ENCODE assay signal across 10 cellular contexts in genomic region chr10:96073722-96074121, GRCh38. TPM values are rescaled to one million over a fixed set of nuclear protein-coding genes. Genes with fewer than 3 reads are reported as not detected.
A peak's percentile ranks its signal among the peaks of the same experiment; 100 is the strongest.
DNase-seq lines count a peak whose midpoint lies in the region; ATAC-seq lines count a peak whose summit lies in the region.
"Had no signal": no experiment of that assay in that cellular context is flagged by ENCODE, and none has a peak within 500 bp of the region (broad histone marks: within the 10 kb centered on the region; RNA-seq: fewer than 3 reads in every experiment).

No MANE protein-coding gene starts in this region.

- peaks cover 5% of the 10 kb centered on the region for H3K9me3 Mint-ChIP-seq in activated CD4-positive, alpha-beta memory T cell treated with anti-CD3 and anti-CD28 coated beads, Interleukin-2, amount 10 ng/mL, durations not matched to agents 7 days and 5 days

- CTCF ChIA-PET in activated CD4-positive, alpha-beta memory T cell treated with anti-CD3 and anti-CD28 coated beads, Interleukin-2, amount 10 ng/mL, durations not matched to agents 7 days and 5 days (lab: Charles Lee) = no interaction called here

- H3K4me1 Mint-ChIP-seq in activated CD4-positive, alpha-beta memory T cell treated with anti-CD3 and anti-CD28 coated beads, Interleukin-2, amount 10 ng/mL, durations not matched to agents 7 days and 5 days = peaks cover 33% of the 10 kb centered on the region

- peak; percentile 73 for DNase-seq in Daoy (ENCODE audit: low read depth)
- peak; percentile 20 for DNase-seq in HPDE6-E6E7 (ENCODE audit: extremely low spot score)
- no peak for DNase-seq in activated CD4-positive, alpha-beta memory T cell treated with anti-CD3 and anti-CD28 coated beads, Interleukin-2, amount 10 ng/mL, durations not matched to agents 7 days and 5 days
- peak; percentile 53 for DNase-seq in fibroblast of the conjunctiva (ENCODE audit: low read depth)
- DNase-seq in AML-193 (lab: John Stamatoyannopoulos, UW) = no peak
- DNase-seq in NCI-H526 treated with DMSO at 0.1 percent for 48 hours (lab: John Stamatoyannopoulos, UW) = no peak
- no peak for DNase-seq in OCI-M1 (lab: John Stamatoyannopoulos, UW)
- DNase-seq: hypothalamus, SHP77 treated with DMSO at 0.1 percent for 48 hours had no signal

- peak overlapping the region; percentile 64 for H3K27ac Mint-ChIP-seq in activated CD4-positive, alpha-beta memory T cell treated with anti-CD3 and anti-CD28 coated beads, Interleukin-2, amount 10 ng/mL, durations not matched to agents 7 days and 5 days

- H3K36me3 Mint-ChIP-seq in activated CD4-positive, alpha-beta memory T cell treated with anti-CD3 and anti-CD28 coated beads, Interleukin-2, amount 10 ng/mL, durations not matched to agents 7 days and 5 days (ENCODE audit: low read depth) = peaks cover 16% of the 10 kb centered on the region

- H3K4me3 Mint-ChIP-seq in activated CD4-positive, alpha-beta memory T cell treated with anti-CD3 and anti-CD28 coated beads, Interleukin-2, amount 10 ng/mL, durations not matched to agents 7 days and 5 days = no peak overlapping the region

- no peak for ATAC-seq in HG03378 (IDR thresholded peaks at IDR 0.05; ENCODE audit: unreplicated experiment)

- H3K27me3 Mint-ChIP-seq in activated CD4-positive, alpha-beta memory T cell treated with anti-CD3 and anti-CD28 coated beads, Interleukin-2, amount 10 ng/mL, durations not matched to agents 7 days and 5 days = no peaks in the 10 kb centered on the region

- POLR2A ChIA-PET in activated CD4-positive, alpha-beta memory T cell treated with anti-CD3 and anti-CD28 coated beads, Interleukin-2, amount 10 ng/mL, durations not matched to agents 7 days and 5 days (lab: Charles Lee) = interaction anchor here (3.5 to 3.6 kb wide), 2 partner anchors 16 to 56 kb away, joined by 18 to 22 read pairs; partner anchors contain the start of gene ZNF518A

RNA-seq across cellular contexts. Expression of gene CCNJ, which starts 30.3 kb away (rescaled TPM):
- 4.7 and 5.8 TPM in 2 replicates for total RNA-seq in Daoy (2014; rRNA removed; shearing (Covaris generic))
- 1 to 10 TPM; 4.7 to 5.6 TPM for total RNA-seq in activated CD4-positive, alpha-beta memory T cell treated with anti-CD3 and anti-CD28 coated beads, Interleukin-2, amount 10 ng/mL, durations not matched to agents 7 days and 5 days

RNA-seq across cellular contexts. Expression of gene ZNF518A, which starts 56.4 kb away (rescaled TPM):
- 6.6 and 9.4 TPM in 2 replicates for total RNA-seq in Daoy (2014; rRNA removed; shearing (Covaris generic))
- total RNA-seq in activated CD4-positive, alpha-beta memory T cell treated with anti-CD3 and anti-CD28 coated beads, Interleukin-2, amount 10 ng/mL, durations not matched to agents 7 days and 5 days = 10 to 100 TPM; 16.0 to 16.2 TPM

Comparison
In these comparisons a context has a peak if more than half of its experiments do, and no peak if none do; other contexts are left out.
1. DNase-seq: peak in Daoy (single experiment), HPDE6-E6E7 (single experiment) and fibroblast of the conjunctiva (single experiment); none in activated CD4-positive, alpha-beta memory T cell treated with anti-CD3 and anti-CD28 coated beads, Interleukin-2, amount 10 ng/mL, durations not matched to agents 7 days and 5 days (single experiment), AML-193 (0 of 2), NCI-H526 treated with DMSO at 0.1 percent for 48 hours (single experiment) and OCI-M1 (single experiment).